In the genomic region with DNA sequence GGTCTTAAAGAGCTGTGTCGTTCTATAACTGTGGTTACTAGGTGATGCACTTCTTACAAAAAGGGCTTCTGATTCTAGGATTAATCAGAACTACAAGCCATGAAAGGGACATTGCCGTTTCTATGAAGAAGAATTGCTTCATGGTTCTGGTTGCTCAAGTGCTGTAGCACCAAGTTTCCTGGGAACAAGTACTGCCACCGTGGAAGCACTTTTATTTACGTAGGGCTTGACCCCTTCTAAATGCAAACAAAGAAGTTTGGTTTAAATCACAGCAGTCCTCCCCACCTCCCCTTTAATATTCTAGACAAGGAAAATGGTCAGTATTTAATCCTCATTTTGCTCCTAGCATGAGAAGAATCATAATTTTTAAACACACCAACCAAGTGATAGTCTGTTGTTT, we compare ENCODE assay signal across 1 cellular context.
TF ChIP-seq lines count a peak whose summit lies in the region.

No MANE protein-coding gene starts in this region.

TF ChIP-seq in HepG2, 621 proteins besides CTCF, POLR2A, EP300 and RAD21 (continued from another document):
- TF ChIP-seq, protein P1, sequence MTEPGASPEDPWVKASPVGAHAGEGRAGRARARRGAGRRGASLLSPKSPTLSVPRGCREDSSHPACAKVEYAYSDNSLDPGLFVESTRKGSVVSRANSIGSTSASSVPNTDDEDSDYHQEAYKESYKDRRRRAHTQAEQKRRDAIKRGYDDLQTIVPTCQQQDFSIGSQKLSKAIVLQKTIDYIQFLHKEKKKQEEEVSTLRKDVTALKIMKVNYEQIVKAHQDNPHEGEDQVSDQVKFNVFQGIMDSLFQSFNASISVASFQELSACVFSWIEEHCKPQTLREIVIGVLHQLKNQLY (CRISPR knock-in tag; IDR thresholded peaks at IDR 0.05), result no peak
- TF ChIP-seq ISL2 (CRISPR knock-in tag; IDR thresholded peaks at IDR 0.05), result 0 out of 2 replicates have a peak, but pooled peaks have one; percentile 31
TF ChIP-seq in HepG2: peak in this region for 40.
